In genomic region chr19:16205205-16206045, GRCh38 we compare ENCODE assay signal across 33 cellular contexts. TPM values are rescaled to one million over a fixed set of nuclear protein-coding genes. Genes with fewer than 3 reads are reported as not detected.
DNase-seq lines count a peak whose midpoint lies in the region; ATAC-seq, FAIRE-seq and TF ChIP-seq lines count a peak whose summit lies in the region.
"Had no signal": no experiment of that assay in that cellular context is flagged by ENCODE, and none has a peak within 500 bp of the region (broad histone marks: within the 10 kb centered on the region; RNA-seq: fewer than 3 reads in every experiment).

No MANE protein-coding gene starts in this region.

- H4K20me1 ChIP-seq in endothelial cell of umbilical vein (replicated peaks; ENCODE audit: control insufficient read depth, extremely low read depth, insufficient read depth, low read length) (no peaks in the 10 kb centered on the region), mammary epithelial cell (ENCODE audit: insufficient read depth, low read length) (no peaks in the 10 kb centered on the region)

- dilution Hi-C loops in endothelial cell of umbilical vein (cut with MboI; ENCODE audit: extremely low pct_ligation_motif_present, low sequenced_read_pairs) = loop anchor here (25.0 kb wide), 1 partner anchor 157 kb away; no protein-coding TSS in a partner anchor
- dilution Hi-C loops in mammary epithelial cell (cut with HindIII; ENCODE audit: low sequenced_read_pairs) = loop anchor here (5.0 kb wide), 1 partner anchor 82 kb away; no protein-coding TSS in a partner anchor

- BruUV-seq in endothelial cell of umbilical vein (replicated peaks; lab: Mats Ljungman, UMichigan) (no TSS peak), mammary epithelial cell (replicated peaks; lab: Mats Ljungman, UMichigan) (no TSS peak)

- H2AFZ ChIP-seq in endothelial cell of umbilical vein (ENCODE audit: low read depth, low read length) (no peak overlapping the region), mammary epithelial cell (ENCODE audit: low read depth, low read length) (no peak overlapping the region)

- intact Hi-C loops in endothelial cell of umbilical vein (cut with micrococcal nuclease) = no loop called here
- intact Hi-C loops in spleen (cut with DNase I; ENCODE audit: low total_unique reads) = no loop called here
- intact Hi-C loops in mammary epithelial cell (cut with micrococcal nuclease) = no loop called here

- 62% methylated on average over 11 of the region's 11 CpGs for WGBS in liver
- WGBS in spleen, 5 donors = 80 to 87% (median 82%) methylated on average over 10 to 11 of the region's 11 CpGs
- WGBS in mammary epithelial cell (ENCODE audit: low coverage, missing lambda C conversion rate) = 83% methylated on average over 11 of the region's 11 CpGs

- peak in 1 of 2 donors; percentile 36 for TF ChIP-seq RAD21 in liver (IDR thresholded peaks at IDR 0.05)

- no peak for FAIRE-seq in endothelial cell of umbilical vein (lab: Jason Lieb, UNC)
- FAIRE-seq: GM12892 had no signal

- H3K4me2 ChIP-seq in endothelial cell of umbilical vein (ENCODE audit: insufficient read depth, low read length) (no peak overlapping the region), mammary epithelial cell (ENCODE audit: insufficient read depth, low read depth, low read length) (no peak overlapping the region)
- H3K4me2 ChIP-seq: BLaER1 had no signal

- POLR2A ChIA-PET in endothelial cell of umbilical vein (lab: Charles Lee) = interaction anchor here (0.7 kb wide), 1 partner anchor 9 kb away, joined by 3 read pairs; no protein-coding TSS in a partner anchor

- H3K9me3 ChIP-seq in endothelial cell of umbilical vein (replicated peaks; ENCODE audit: control insufficient read depth, insufficient read depth, low read length) (no peaks in the 10 kb centered on the region), liver (ENCODE audit: control insufficient read depth in 4 of 4, low read length in 3 of 4) (no peaks in the 10 kb centered on the region), spleen (no peaks in the 10 kb centered on the region), mammary epithelial cell (replicated peaks; ENCODE audit: insufficient read depth, low read length) (no peaks in the 10 kb centered on the region)
- H3K9me3 ChIP-seq: BLaER1, colonic mucosa, tibial nerve had no signal

- TF ChIP-seq POLR2A in endothelial cell of umbilical vein (IDR thresholded peaks at IDR 0.05; ENCODE audit: low read depth, low read length) (no peak), spleen (IDR thresholded peaks at IDR 0.05) (no peak)

- ATAC-seq in HG02973 (IDR thresholded peaks at IDR 0.05; ENCODE audit: unreplicated experiment) = no peak
- ATAC-seq: naive thymus-derived CD4-positive, alpha-beta T cell; PC-3; stimulated activated naive CD8-positive, alpha-beta T cell treated with anti-CD3 and anti-CD28 coated beads, Interleukin-15, amount 100 ng/mL, for 72 hours had no signal

- H3K9ac ChIP-seq in endothelial cell of umbilical vein (replicated peaks; ENCODE audit: extremely low read depth, insufficient read depth, low read length) (no peak overlapping the region), liver (ENCODE audit: low read depth in 1 of 2, low read length in 2 of 2) (no peak overlapping the region), mammary epithelial cell (ENCODE audit: insufficient read depth, low read length) (no peak overlapping the region)
- H3K9ac ChIP-seq: BLaER1 had no signal

- peaks cover 26% of the 10 kb centered on the region for H3K79me2 ChIP-seq in endothelial cell of umbilical vein (ENCODE audit: control insufficient read depth, insufficient read depth, low read length)
- peaks cover 33% of the 10 kb centered on the region for H3K79me2 ChIP-seq in mammary epithelial cell (ENCODE audit: insufficient read depth, low read length)

- H3K27ac ChIP-seq in endothelial cell of umbilical vein (ENCODE audit: insufficient read depth, low read depth, low read length) = no peak overlapping the region
- H3K27ac ChIP-seq in liver (ENCODE audit: low read depth in 1 of 2, low read length in 2 of 2) = peak overlapping the region; percentile 38 to 47
- H3K27ac ChIP-seq in spleen = no peak overlapping the region
- H3K27ac ChIP-seq in mammary epithelial cell (ENCODE audit: insufficient read depth, low read depth, low read length) = no peak overlapping the region
- H3K27ac ChIP-seq: BLaER1, colonic mucosa, epithelial cell of prostate, skin epidermis, tibial nerve had no signal

- no peak overlapping the region for H3K4me3 ChIP-seq in H7 (ENCODE audit: insufficient read depth, low read depth, low read length)
- H3K4me3 ChIP-seq in endothelial cell of umbilical vein (replicated peaks in 1 of 3; ENCODE audit: insufficient read depth in 1 of 3, low read depth in 1 of 3, low read length in 3 of 3) = no peak overlapping the region
- H3K4me3 ChIP-seq in liver (ENCODE audit: low read depth in 1 of 3, low read length in 3 of 3) = no peak overlapping the region
- no peak overlapping the region for H3K4me3 ChIP-seq in spleen
- H3K4me3 ChIP-seq in mammary epithelial cell (replicated peaks in 1 of 3; ENCODE audit: insufficient read depth in 1 of 3, low read depth in 2 of 3, low read length in 3 of 3) = no peak overlapping the region
- H3K4me3 ChIP-seq: BLaER1, colonic mucosa, skin epidermis, tibial nerve had no signal

- H3K36me3 ChIP-seq in H7 (replicated peaks; ENCODE audit: control insufficient read depth, insufficient read depth, low read length) = peaks cover 1% of the 10 kb centered on the region
- H3K36me3 ChIP-seq in endothelial cell of umbilical vein (ENCODE audit: control insufficient read depth in 2 of 2, extremely low read depth in 1 of 2, insufficient read depth in 2 of 2, low read length in 2 of 2) = peaks cover 5 to 46% of the 10 kb centered on the region in 2 experiments
- H3K36me3 ChIP-seq in liver (ENCODE audit: control insufficient read depth in 4 of 4, insufficient read depth in 3 of 4, low read depth in 1 of 4, low read length in 3 of 4) = peaks cover 13 to 50% (median 29%) of the 10 kb centered on the region in 4 donors
- H3K36me3 ChIP-seq in spleen = peaks cover 0 to 100% (median 82%) of the 10 kb centered on the region in 6 donors
- H3K36me3 ChIP-seq in mammary epithelial cell (ENCODE audit: insufficient read depth, low read length) = peaks cover 29% of the 10 kb centered on the region
- H3K36me3 ChIP-seq: colonic mucosa had no signal

- TF ChIP-seq CTCF in endothelial cell of umbilical vein (IDR thresholded peaks at IDR 0.05; ENCODE audit: extremely low read depth in 1 of 2, insufficient read depth in 1 of 2, low read depth in 1 of 2, low read length in 2 of 2) (no peak), liver (IDR thresholded peaks at IDR 0.05; ENCODE audit: low read depth, low read length, missing input control) (no peak), spleen (IDR thresholded peaks at IDR 0.05 in 8 of 11, conservative IDR thresholded peaks at IDR 0.05 in 3 of 11) (no peak), mammary epithelial cell (conservative IDR thresholded peaks at IDR 0.05 in 1 of 2, IDR thresholded peaks at IDR 0.05 in 1 of 2; ENCODE audit: extremely low read depth in 1 of 2, insufficient read depth in 1 of 2, low read depth in 1 of 2, low read length in 2 of 2) (no peak)

- in situ Hi-C loops in mammary epithelial cell (cut with MboI; ENCODE audit: low sequenced_read_pairs in 2 of 2) = no loop called here

- no peaks in the 10 kb centered on the region for H3K27me3 ChIP-seq in H7 (ENCODE audit: control insufficient read depth, insufficient read depth, low read length)
- no peaks in the 10 kb centered on the region for H3K27me3 ChIP-seq in endothelial cell of umbilical vein (ENCODE audit: control insufficient read depth in 2 of 2, insufficient read depth in 2 of 2, low read length in 2 of 2)
- no peaks in the 10 kb centered on the region for H3K27me3 ChIP-seq in liver (ENCODE audit: control insufficient read depth in 4 of 4, insufficient read depth in 4 of 4, low read length in 3 of 4)
- no peaks in the 10 kb centered on the region for H3K27me3 ChIP-seq in spleen (replicated peaks in 1 of 7)
- H3K27me3 ChIP-seq in mammary epithelial cell (ENCODE audit: insufficient read depth, low read length) = no peaks in the 10 kb centered on the region
- H3K27me3 ChIP-seq: BLaER1, colonic mucosa, tibial nerve had no signal

- no peaks in the 10 kb centered on the region for H3K9me1 ChIP-seq in endothelial cell of umbilical vein (replicated peaks; ENCODE audit: control insufficient read depth, extremely low read depth, insufficient read depth, low read length)

- DNase-seq in H7 = peak; percentile 26
- DNase-seq in endothelial cell of umbilical vein (ENCODE audit: low read depth, low spot score) = no peak
- DNase-seq in spleen = peak; percentile 51
- DNase-seq in DMS153 treated with DMSO at 0.1 percent for 48 hours (lab: John Stamatoyannopoulos, UW; ENCODE audit: unreplicated experiment) = no peak
- no peak for DNase-seq in superior temporal gyrus (ENCODE audit: extremely low spot score)
- no peak for DNase-seq in mammary epithelial cell
- DNase-seq: activated CD8-positive, alpha-beta memory T cell treated with anti-CD3 and anti-CD28 coated beads for 24 hours; activated gamma-delta T cell; activated naive CD8-positive, alpha-beta T cell treated with anti-CD3 and anti-CD28 coated beads for 36 hours; activated T-cell treated with anti-CD3 and anti-CD28 coated beads for 4 hours; colonic mucosa; COR-L47; effector CD8-positive, alpha-beta T cell; MM.1S; naive thymus-derived CD4-positive, alpha-beta T cell; NCI-H1105 treated with DMSO at 0.1 percent for 48 hours; NCI-H1930; NCI-H526; NK-92 treated with Interleukin-12 subunit alpha and Interleukin-12 subunit beta, amount 100 ng/mL, for 24 hours; PC-3; stimulated activated naive CD8-positive, alpha-beta T cell treated with anti-CD3 and anti-CD28 coated beads, Interleukin-15, amount 100 ng/mL, for 72 hours had no signal

- H3K4me1 ChIP-seq in endothelial cell of umbilical vein (ENCODE audit: control insufficient read depth, extremely low read depth, insufficient read depth, low read length) (no peaks in the 10 kb centered on the region), liver (ENCODE audit: control insufficient read depth in 4 of 4, insufficient read depth in 4 of 4, low read length in 3 of 4) (peaks cover 20 to 59% (median 54%) of the 10 kb centered on the region in 4 donors), spleen (peaks cover 0 to 33% (median 8%) of the 10 kb centered on the region in 6 donors), mammary epithelial cell (ENCODE audit: insufficient read depth, low read length) (peaks cover 1% of the 10 kb centered on the region)
- H3K4me1 ChIP-seq: colonic mucosa had no signal

- CTCF ChIA-PET in endothelial cell of umbilical vein (lab: Charles Lee) = no interaction called here
- CTCF ChIA-PET in mammary epithelial cell (lab: Charles Lee; ENCODE audit: low non-redundant PET) = no interaction called here

RNA-seq across cellular contexts. Expression of gene AP1M1, which starts 7.7 kb away (rescaled TPM):
- 49.3 and 56.3 TPM in 2 replicates for total RNA-seq in H7 (2014; rRNA removed; shearing (Covaris generic))
- 114 and 129 TPM in 2 replicates for total RNA-seq in endothelial cell of umbilical vein
- 99.3 and 110 TPM in 2 replicates for polyA plus RNA-seq in endothelial cell of umbilical vein
- 93.9 and 94.1 TPM in 2 replicates for polyA plus RNA-seq in endothelial cell of umbilical vein (2011; cell fraction: cytosol; rRNA removed)
- 109 and 124 TPM in 2 replicates for polyA plus RNA-seq in endothelial cell of umbilical vein (2011; cell fraction: nucleus; rRNA removed)
- polyA plus RNA-seq in endothelial cell of umbilical vein (2012) = 109 and 110 TPM in 2 replicates
- polyA minus RNA-seq in endothelial cell of umbilical vein = 95.0 and 112 TPM in 2 replicates
- 43.0 TPM for polyA minus RNA-seq in endothelial cell of umbilical vein (2011; cell fraction: cytosol; rRNA and poly(A)+ RNA removed)
- polyA minus RNA-seq in endothelial cell of umbilical vein (2011; cell fraction: nucleus; rRNA and poly(A)+ RNA removed) = 61.8 and 77.6 TPM in 2 replicates
- total RNA-seq in liver = 10 to 100 TPM; 25.4 to 62.2 TPM
- 10 to 100 TPM; 50.4 TPM for polyA plus RNA-seq in liver
- 10 to 100 TPM; 54.1 to 82.8 (median 67.2) TPM for total RNA-seq in spleen
- 10 to 100 TPM; 27.9 to 39.7 (median 34.6) TPM for polyA plus RNA-seq in spleen
- 10 to 100 TPM; 60.7 to 66.1 TPM for total RNA-seq in mammary epithelial cell
- 74.9 TPM for polyA plus RNA-seq in mammary epithelial cell
- 70.4 TPM for polyA minus RNA-seq in mammary epithelial cell

RNA-seq across cellular contexts. Expression of gene FAM32A, which starts 20.2 kb away (rescaled TPM):
- total RNA-seq in H7 (2014; rRNA removed; shearing (Covaris generic)) = 91.8 and 96.9 TPM in 2 replicates
- total RNA-seq in endothelial cell of umbilical vein = 76.3 and 82.8 TPM in 2 replicates
- 107 and 130 TPM in 2 replicates for polyA plus RNA-seq in endothelial cell of umbilical vein
- polyA plus RNA-seq in endothelial cell of umbilical vein (2011; cell fraction: cytosol; rRNA removed) = 152 and 160 TPM in 2 replicates
- polyA plus RNA-seq in endothelial cell of umbilical vein (2011; cell fraction: nucleus; rRNA removed) = 81.6 and 86.8 TPM in 2 replicates
- polyA plus RNA-seq in endothelial cell of umbilical vein (2012) = 112 and 123 TPM in 2 replicates
- 56.6 and 57.3 TPM in 2 replicates for polyA minus RNA-seq in endothelial cell of umbilical vein
- polyA minus RNA-seq in endothelial cell of umbilical vein (2011; cell fraction: cytosol; rRNA and poly(A)+ RNA removed) = 35.3 TPM
- polyA minus RNA-seq in endothelial cell of umbilical vein (2011; cell fraction: nucleus; rRNA and poly(A)+ RNA removed) = 18.3 and 20.8 TPM in 2 replicates
- total RNA-seq in liver = 10 to 100 TPM; 46.2 to 60.2 TPM
- 10 to 100 TPM; 50.4 to 54.3 TPM for polyA plus RNA-seq in liver
- 100 to 1,000 TPM in 1 of 7 donors, 10 to 100 TPM in 6; 45.8 to 105 (median 69.1) TPM for total RNA-seq in spleen
- 10 to 100 TPM; 60.0 to 89.5 (median 79.9) TPM for polyA plus RNA-seq in spleen
- 10 to 100 TPM; 57.3 to 59.5 TPM for total RNA-seq in mammary epithelial cell
- 90.5 TPM for polyA plus RNA-seq in mammary epithelial cell
- 28.6 TPM for polyA minus RNA-seq in mammary epithelial cell

RNA-seq across cellular contexts. Expression of gene CIB3, which starts 32.1 kb away (rescaled TPM):
- total RNA-seq in H7 (2014; rRNA removed; shearing (Covaris generic)) = not detected in 2 replicates
- total RNA-seq in endothelial cell of umbilical vein (not detected in 2 replicates), liver (not detected), spleen (not detected), mammary epithelial cell (not detected)
- polyA plus RNA-seq in endothelial cell of umbilical vein (not detected in 2 replicates), liver (not detected), spleen (under 1 TPM in 1 of 3 donors, not detected in 2; 0.49 TPM), mammary epithelial cell (not detected)
- not detected in 2 replicates for polyA plus RNA-seq in endothelial cell of umbilical vein (2011; cell fraction: cytosol; rRNA removed)
- not detected in 2 replicates for polyA plus RNA-seq in endothelial cell of umbilical vein (2011; cell fraction: nucleus; rRNA removed)
- polyA plus RNA-seq in endothelial cell of umbilical vein (2012) = not detected in 2 replicates
- polyA minus RNA-seq in endothelial cell of umbilical vein (not detected in 2 replicates), mammary epithelial cell (not detected)
- polyA minus RNA-seq in endothelial cell of umbilical vein (2011; cell fraction: cytosol; rRNA and poly(A)+ RNA removed) = not detected
- polyA minus RNA-seq in endothelial cell of umbilical vein (2011; cell fraction: nucleus; rRNA and poly(A)+ RNA removed) = not detected in 2 replicates
- total RNA-seq: activated naive CD8-positive, alpha-beta T cell treated with anti-CD3 and anti-CD28 coated beads for 36 hours; aorta; colonic mucosa; G401; lower leg skin; naive thymus-derived CD4-positive, alpha-beta T cell; pulmonary artery endothelial cell; T-helper 2 cell treated with Interferon-gamma antibody and Interleukin-4, amounts not matched to agents 100 ng/mL and 5 ng/mL, for 36 hours; tibial nerve had no signal
- polyA plus RNA-seq: naive thymus-derived CD4-positive, alpha-beta T cell had no signal

Comparison
In these comparisons a context has a peak if more than half of its experiments do, and no peak if none do; other contexts are left out.
1. DNase-seq: peak in H7 (single experiment) and spleen (single experiment); none in endothelial cell of umbilical vein (single experiment), DMS153 treated with DMSO at 0.1 percent for 48 hours (single experiment), superior temporal gyrus (single experiment) and mammary epithelial cell (single experiment).
2. H3K27ac ChIP-seq: peak in liver (2 of 2); none in endothelial cell of umbilical vein (single experiment), spleen (0 of 8) and mammary epithelial cell (single experiment).